In the genomic region with DNA sequence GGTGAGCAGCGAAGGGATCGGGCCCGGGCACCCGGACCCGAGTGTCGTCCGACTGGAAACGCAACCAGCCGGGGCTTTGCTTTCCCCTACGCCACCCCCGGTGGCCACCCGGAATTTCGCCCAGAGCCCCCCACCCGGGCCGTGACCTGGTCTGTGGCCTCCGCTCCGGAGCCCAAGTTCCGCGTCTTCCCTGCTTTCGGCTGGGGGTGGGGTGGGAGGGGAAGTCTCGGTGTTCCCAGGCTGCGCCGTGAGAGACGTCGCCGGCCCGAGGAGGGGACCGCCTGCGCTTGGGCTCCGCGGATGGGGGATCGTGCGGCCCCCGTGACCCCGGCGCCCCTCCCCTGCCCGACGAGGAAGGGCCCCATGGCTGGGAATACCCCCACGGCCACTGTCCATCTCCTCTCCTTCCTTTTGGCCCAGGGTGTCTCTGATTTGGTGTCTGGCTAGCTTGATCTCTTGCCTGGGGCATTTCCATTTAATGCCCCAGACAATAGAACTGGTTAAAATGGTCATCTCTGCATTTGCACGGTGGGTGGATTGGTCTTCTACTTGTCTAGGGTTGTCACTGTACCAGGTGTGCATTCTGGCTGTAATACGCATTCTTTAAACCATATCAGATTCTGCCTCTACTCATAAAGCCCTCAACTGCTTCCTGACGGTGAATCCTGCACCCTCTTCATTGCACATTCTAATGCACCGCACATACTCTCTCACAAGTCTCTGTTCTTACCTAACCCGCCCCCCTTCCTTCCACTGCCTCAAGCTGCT, we compare ENCODE assay signal across 8 cellular contexts. TPM values are rescaled to one million over a fixed set of nuclear protein-coding genes. Genes with fewer than 3 reads are reported as not detected.
A peak's percentile ranks its signal among the peaks of the same experiment; 100 is the strongest.
DNase-seq lines count a peak whose midpoint lies in the region; ATAC-seq and TF ChIP-seq lines count a peak whose summit lies in the region.

No MANE protein-coding gene starts in this region.

- H3K36me3 Mint-ChIP-seq in stimulated activated naive B cell treated with anti-CD40 and anti-IgM and Interleukin-4, amounts not matched to agents 10 μg/mL and 1 μg/mL and 100 μg/mL, for 72 hours = no peaks in the 10 kb centered on the region

- DNase-seq in NCI-H2107 treated with DMSO at 0.1 percent for 48 hours (lab: John Stamatoyannopoulos, UW; ENCODE audit: unreplicated experiment) (peak; percentile 36), NCI-H2107 (lab: John Stamatoyannopoulos, UW) (no peak), SJCRH30 (peak in 1 of 2 experiments; percentile 45), coronary artery (ENCODE audit: low spot score) (no peak)
- no peak for DNase-seq in stimulated activated naive B cell treated with anti-CD40 and anti-IgM and Interleukin-4, amounts not matched to agents 10 μg/mL and 1 μg/mL and 100 μg/mL, for 72 hours

- H3K4me1 Mint-ChIP-seq in stimulated activated naive B cell treated with anti-CD40 and anti-IgM and Interleukin-4, amounts not matched to agents 10 μg/mL and 1 μg/mL and 100 μg/mL, for 72 hours = peaks cover 16 to 23% of the 10 kb centered on the region in 2 donors

- H3K27me3 ChIP-seq in SJCRH30 (no peaks in the 10 kb centered on the region), layer of hippocampus (ENCODE audit: control insufficient read depth, insufficient read depth, low read length) (no peaks in the 10 kb centered on the region)

- H3K27ac Mint-ChIP-seq in stimulated activated naive B cell treated with anti-CD40 and anti-IgM and Interleukin-4, amounts not matched to agents 10 μg/mL and 1 μg/mL and 100 μg/mL, for 72 hours = peak overlapping the region; percentile 85

- H3K4me1 ChIP-seq in SJCRH30 = peaks cover 3% of the 10 kb centered on the region

- no peaks in the 10 kb centered on the region for H3K9me3 ChIP-seq in SJCRH30 (replicated peaks)

- no peaks in the 10 kb centered on the region for H3K27me3 Mint-ChIP-seq in stimulated activated naive B cell treated with anti-CD40 and anti-IgM and Interleukin-4, amounts not matched to agents 10 μg/mL and 1 μg/mL and 100 μg/mL, for 72 hours

- no peaks in the 10 kb centered on the region for H3K36me3 ChIP-seq in SJCRH30

- H3K4me3 ChIP-seq in SJCRH30 (peak overlapping the region; percentile 94), coronary artery (peak overlapping the region; percentile 100)

- peak overlapping the region; percentile 87 for H3K4me3 Mint-ChIP-seq in stimulated activated naive B cell treated with anti-CD40 and anti-IgM and Interleukin-4, amounts not matched to agents 10 μg/mL and 1 μg/mL and 100 μg/mL, for 72 hours

- H3K27ac ChIP-seq in SJCRH30 (peak overlapping the region; percentile 61), coronary artery (peak overlapping the region; percentile 95 to 99), layer of hippocampus (ENCODE audit: low read depth, low read length) (peak overlapping the region; percentile 94)

- no peak for TF ChIP-seq CTCF in coronary artery (IDR thresholded peaks at IDR 0.05)

- H3K9me3 Mint-ChIP-seq in stimulated activated naive B cell treated with anti-CD40 and anti-IgM and Interleukin-4, amounts not matched to agents 10 μg/mL and 1 μg/mL and 100 μg/mL, for 72 hours = no peaks in the 10 kb centered on the region

- ATAC-seq in HG03097 (IDR thresholded peaks at IDR 0.05; ENCODE audit: low FRiP score, unreplicated experiment) = peak; percentile 3
- no peak for ATAC-seq in stimulated activated naive B cell treated with anti-CD40 and anti-IgM and Interleukin-4, amounts not matched to agents 10 μg/mL and 1 μg/mL and 100 μg/mL, for 72 hours (replicated peaks)
- ATAC-seq in HG03354 (IDR thresholded peaks at IDR 0.05; ENCODE audit: poor library complexity, severe bottlenecking, unreplicated experiment) = no peak

RNA-seq across cellular contexts. Expression of a gene that starts 0.8 kb away (rescaled TPM):
- 8.5 TPM in 2 replicates for total RNA-seq in SJCRH30 (2014; rRNA removed; shearing (Covaris generic))
